1 cellular context compared by ENCODE assay signal in the genomic region with DNA sequence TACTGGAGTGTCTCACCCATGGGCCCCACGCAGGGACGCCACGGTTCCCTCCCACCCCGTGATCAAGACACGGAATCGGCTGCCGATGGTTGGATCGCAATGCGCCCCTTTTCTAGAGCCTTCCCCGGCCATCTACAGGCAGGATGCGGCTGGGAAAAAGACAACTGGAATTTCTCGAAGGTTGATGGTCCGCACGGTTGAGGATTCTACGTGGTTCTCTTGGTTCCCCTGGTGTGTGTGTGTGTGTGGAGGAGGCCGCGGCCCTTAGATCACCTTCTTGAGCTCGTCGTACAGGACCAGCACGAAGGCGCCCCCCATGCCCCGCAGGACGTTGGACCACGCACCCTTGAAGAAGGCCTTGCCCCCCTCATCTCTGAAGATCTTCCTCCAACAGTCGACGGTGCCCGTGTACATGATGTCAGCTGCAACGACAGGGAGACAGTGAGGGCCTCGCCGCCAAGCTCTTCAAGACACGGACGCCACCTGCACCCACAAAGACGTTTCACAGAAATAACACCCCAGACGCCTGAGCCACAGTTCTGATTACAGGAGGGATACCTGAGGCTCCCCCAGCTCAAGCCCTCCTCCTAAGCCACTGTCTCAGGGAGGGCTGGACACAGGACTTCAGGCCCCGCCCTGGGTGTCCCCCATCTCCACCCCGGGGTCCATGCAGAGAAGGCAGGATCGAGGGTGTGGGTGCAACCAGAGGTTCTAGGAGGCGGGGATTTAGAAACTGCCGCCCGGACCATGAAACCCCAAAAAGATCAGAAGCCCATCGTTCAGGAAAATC.
TF ChIP-seq lines count a peak whose summit lies in the region.

No MANE protein-coding gene starts in this region.

TF ChIP-seq in GM23338, 12 proteins besides CTCF, POLR2A, EP300 and RAD21 (continued from another document):
- TF ChIP-seq ZNF331 (CRISPR knock-in tag; IDR thresholded peaks at IDR 0.05; ENCODE audit: low read depth) (no peak), EZH2 (IDR thresholded peaks at IDR 0.05; ENCODE audit: low read depth, unreplicated experiment) (no peak), ETS1 (IDR thresholded peaks at IDR 0.05) (no peak), CREB1 (CRISPR knock-in tag; IDR thresholded peaks at IDR 0.05; ENCODE audit: low read depth) (no peak)
TF ChIP-seq in GM23338: peak in this region for 0.
